14 cellular contexts compared by ENCODE assay signal in genomic region chr1:164754088-164754600, GRCh38.
A peak's percentile ranks its signal among the peaks of the same experiment; 100 is the strongest.
DNase-seq lines count a peak whose midpoint lies in the region; ATAC-seq, FAIRE-seq and TF ChIP-seq lines count a peak whose summit lies in the region.
"Had no signal": no experiment of that assay in that cellular context is flagged by ENCODE, and none has a peak within 500 bp of the region (broad histone marks: within the 10 kb centered on the region; RNA-seq: fewer than 3 reads in every experiment).

No MANE protein-coding gene starts in this region.

- peaks cover 6% of the 10 kb centered on the region for H3K36me3 Mint-ChIP-seq in progenitor cell of endocrine pancreas (ENCODE audit: insufficient read depth)
- no peaks in the 10 kb centered on the region for H3K36me3 Mint-ChIP-seq in osteocyte (ENCODE audit: unreplicated experiment)

- H3K27me3 Mint-ChIP-seq in progenitor cell of endocrine pancreas (no peaks in the 10 kb centered on the region), osteocyte (ENCODE audit: unreplicated experiment) (no peaks in the 10 kb centered on the region)

- peaks cover 17% of the 10 kb centered on the region for H3K4me1 Mint-ChIP-seq in progenitor cell of endocrine pancreas (ENCODE audit: low read depth)
- H3K4me1 Mint-ChIP-seq in osteocyte (ENCODE audit: unreplicated experiment) = peaks cover 14% of the 10 kb centered on the region
- H3K4me1 Mint-ChIP-seq: B cell, T-helper 17 cell had no signal

- H3K27ac Mint-ChIP-seq in progenitor cell of endocrine pancreas = peak overlapping the region; percentile 54
- no peak overlapping the region for H3K27ac Mint-ChIP-seq in osteocyte (ENCODE audit: unreplicated experiment)
- H3K27ac Mint-ChIP-seq: B cell, T-helper 17 cell had no signal

- H3K9me3 Mint-ChIP-seq in progenitor cell of endocrine pancreas (ENCODE audit: low read depth) (no peaks in the 10 kb centered on the region), osteocyte (ENCODE audit: unreplicated experiment) (peaks cover 8% of the 10 kb centered on the region)

- H3K36me3 ChIP-seq in bronchial epithelial cell (ENCODE audit: control insufficient read depth, insufficient read depth, low read length) (no peaks in the 10 kb centered on the region), hepatocyte (replicated peaks; ENCODE audit: insufficient read depth, low read depth) (no peaks in the 10 kb centered on the region)
- H3K36me3 ChIP-seq: colonic mucosa had no signal

- ATAC-seq in GM21576 (IDR thresholded peaks at IDR 0.05; ENCODE audit: unreplicated experiment) = no peak
- ATAC-seq in GM18858 (IDR thresholded peaks at IDR 0.05; ENCODE audit: unreplicated experiment) = no peak
- ATAC-seq: HCT116, T-helper 17 cell had no signal

- peaks cover 20% of the 10 kb centered on the region for H3K4me1 ChIP-seq in hepatocyte (ENCODE audit: insufficient read depth)
- H3K4me1 ChIP-seq: colonic mucosa had no signal

- peaks cover 63% of the 10 kb centered on the region for H3K79me2 ChIP-seq in hepatocyte

- H3K27me3 ChIP-seq in bronchial epithelial cell (ENCODE audit: control insufficient read depth, insufficient read depth, low read length) (no peaks in the 10 kb centered on the region), hepatocyte (no peaks in the 10 kb centered on the region)
- H3K27me3 ChIP-seq: colonic mucosa had no signal

- TF ChIP-seq CTCF in AG10803 (conservative IDR thresholded peaks at IDR 0.05; ENCODE audit: low read length) (no peak), bronchial epithelial cell (IDR thresholded peaks at IDR 0.05; ENCODE audit: insufficient read depth, low read length, severe bottlenecking) (no peak), hepatocyte (IDR thresholded peaks at IDR 0.05; ENCODE audit: poor library complexity) (no peak), progenitor cell of endocrine pancreas (IDR thresholded peaks at IDR 0.05; ENCODE audit: unreplicated experiment) (no peak), osteocyte (IDR thresholded peaks at IDR 0.05) (no peak)

- no peaks in the 10 kb centered on the region for H3K9me3 ChIP-seq in hepatocyte (ENCODE audit: low read depth)
- H3K9me3 ChIP-seq: colonic mucosa had no signal

- peak overlapping the region; percentile 67 for H3K27ac ChIP-seq in hepatocyte
- H3K27ac ChIP-seq: colonic mucosa had no signal

- peak overlapping the region; percentile 4 for H3K4me2 ChIP-seq in hepatocyte

- 63% methylated on average over 8 of the region's 8 CpGs for WGBS in hepatocyte (ENCODE audit: low lambda C conversion rate, missing lambda C conversion rate)

- DNase-seq in AG10803 (ENCODE audit: low read depth) = peak; percentile 73
- DNase-seq in bronchial epithelial cell (ENCODE audit: low read depth) = peak; percentile 29
- no peak for DNase-seq in hepatocyte (ENCODE audit: low spot score)
- no peak for DNase-seq in progenitor cell of endocrine pancreas (ENCODE audit: low spot score, unreplicated experiment)
- DNase-seq in osteocyte (ENCODE audit: extremely low spot score, unreplicated experiment) = no peak
- DNase-seq in GOT3 (lab: John Stamatoyannopoulos, UW) = no peak
- DNase-seq: activated T-cell treated with anti-CD3 and anti-CD28 coated beads for 4 hours, colonic mucosa, NCI-H1092, T-helper 17 cell had no signal

- no peaks in the 10 kb centered on the region for H4K20me1 ChIP-seq in hepatocyte (ENCODE audit: insufficient read depth, poor library complexity, severe bottlenecking)

- H2AFZ ChIP-seq in hepatocyte = no peak overlapping the region

- H3K4me3 Mint-ChIP-seq in progenitor cell of endocrine pancreas (ENCODE audit: low read depth) (no peak overlapping the region), osteocyte (ENCODE audit: unreplicated experiment) (no peak overlapping the region)
- H3K4me3 Mint-ChIP-seq: B cell, T-helper 17 cell had no signal

- no peaks in the 10 kb centered on the region for H3K9me2 ChIP-seq in hepatocyte (replicated peaks; ENCODE audit: insufficient read depth)

- H3K4me3 ChIP-seq in AG10803 (ENCODE audit: low read length) (peak overlapping the region; percentile 31), bronchial epithelial cell (ENCODE audit: low read depth, low read length) (no peak overlapping the region), hepatocyte (no peak overlapping the region)
- H3K4me3 ChIP-seq: colonic mucosa had no signal

- no peak for FAIRE-seq in bronchial epithelial cell (lab: Jason Lieb, UNC)

Comparison
In these comparisons a context has a peak if more than half of its experiments do, and no peak if none do; other contexts are left out.
1. DNase-seq: peak in AG10803 (single experiment) and bronchial epithelial cell (single experiment); none in hepatocyte (single experiment), progenitor cell of endocrine pancreas (single experiment), osteocyte (single experiment) and GOT3 (single experiment).